Comparison of ENCODE assay signal across 9 cellular contexts in genomic region chr4:73922766-73923630, GRCh38. TPM values are rescaled to one million over a fixed set of nuclear protein-coding genes. Genes with fewer than 3 reads are reported as not detected.
DNase-seq lines count a peak whose midpoint lies in the region; ATAC-seq and TF ChIP-seq lines count a peak whose summit lies in the region.
"Had no signal": no experiment of that assay in that cellular context is flagged by ENCODE, and none has a peak within 500 bp of the region (broad histone marks: within the 10 kb centered on the region; RNA-seq: fewer than 3 reads in every experiment).

No MANE protein-coding gene starts in this region.

- H4K20me1 ChIP-seq in DND-41 (ENCODE audit: insufficient read depth, low read length) = no peaks in the 10 kb centered on the region

- no peak for DNase-seq in DND-41
- DNase-seq in LoVo (ENCODE audit: low spot score) = peak; percentile 26
- DNase-seq in uterus = no peak
- no peak for DNase-seq in stimulated activated naive CD8-positive, alpha-beta T cell treated with anti-CD3 and anti-CD28 coated beads, Interleukin-15, Interleukin-2, amounts not matched to agents 100 U/mL and 50 U/mL, for 24 hours
- DNase-seq in effector memory CD8-positive, alpha-beta T cell = no peak

- TF ChIP-seq CTCF in DND-41 (IDR thresholded peaks at IDR 0.05; ENCODE audit: borderline replicate concordance, extremely low read depth, low read length, poor library complexity, severe bottlenecking) (peak; percentile 47), brain (conservative IDR thresholded peaks at IDR 0.05) (peak; percentile 58 to 63), nephron (IDR thresholded peaks at IDR 0.05; ENCODE audit: unreplicated experiment in 3 of 3) (peak; percentile 33 to 50 (median 39)), uterus (IDR thresholded peaks at IDR 0.05) (peak in 2 of 4 experiments; percentile 6 to 22)

- H3K27me3 Mint-ChIP-seq in brain = peaks cover 10% of the 10 kb centered on the region
- H3K27me3 Mint-ChIP-seq in nephron (ENCODE audit: low read depth) = peaks cover 6% of the 10 kb centered on the region
- no peaks in the 10 kb centered on the region for H3K27me3 Mint-ChIP-seq in effector memory CD8-positive, alpha-beta T cell

- ATAC-seq in DND-41 (ENCODE audit: insufficient read depth, low read depth) = no peak
- no peak for ATAC-seq in GM19467 (IDR thresholded peaks at IDR 0.05; ENCODE audit: unreplicated experiment)
- ATAC-seq in stimulated activated naive CD8-positive, alpha-beta T cell treated with anti-CD3 and anti-CD28 coated beads, Interleukin-15, Interleukin-2, amounts not matched to agents 100 U/mL and 50 U/mL, for 24 hours = no peak
- ATAC-seq in effector memory CD8-positive, alpha-beta T cell (replicated peaks) = no peak

- no peaks in the 10 kb centered on the region for H3K4me1 Mint-ChIP-seq in brain
- no peaks in the 10 kb centered on the region for H3K4me1 Mint-ChIP-seq in nephron
- H3K4me1 Mint-ChIP-seq in effector memory CD8-positive, alpha-beta T cell (ENCODE audit: low read depth in 2 of 2) = no peaks in the 10 kb centered on the region

- no peaks in the 10 kb centered on the region for H3K79me2 ChIP-seq in DND-41 (ENCODE audit: insufficient read depth, low read length)

- H3K9me3 ChIP-seq in DND-41 (ENCODE audit: insufficient read depth, low read length, severe bottlenecking) (no peaks in the 10 kb centered on the region), uterus (no peaks in the 10 kb centered on the region)
- H3K9me3 ChIP-seq: SJSA1 had no signal

- no peak overlapping the region for H3K27ac Mint-ChIP-seq in brain
- no peak overlapping the region for H3K27ac Mint-ChIP-seq in nephron
- no peak overlapping the region for H3K27ac Mint-ChIP-seq in effector memory CD8-positive, alpha-beta T cell

- intact Hi-C loops in uterus (cut with DNase I; ENCODE audit: low total_unique reads) = no loop called here

- H3K27me3 ChIP-seq in DND-41 (ENCODE audit: insufficient read depth, low read length, poor library complexity) = no peaks in the 10 kb centered on the region
- H3K27me3 ChIP-seq in uterus = no peaks in the 10 kb centered on the region
- H3K27me3 ChIP-seq: SJSA1 had no signal

- H3K36me3 ChIP-seq in DND-41 (ENCODE audit: insufficient read depth, low read length) (no peaks in the 10 kb centered on the region), uterus (no peaks in the 10 kb centered on the region)
- H3K36me3 ChIP-seq: SJSA1 had no signal

- no peak overlapping the region for H2AFZ ChIP-seq in DND-41 (ENCODE audit: low read depth, low read length)

- H3K9ac ChIP-seq in DND-41 (ENCODE audit: low read depth, low read length) = no peak overlapping the region

- H3K4me2 ChIP-seq in DND-41 (ENCODE audit: insufficient read depth, low read length) = no peak overlapping the region

- H3K27ac ChIP-seq in DND-41 (ENCODE audit: low read length) = no peak overlapping the region
- no peak overlapping the region for H3K27ac ChIP-seq in uterus
- H3K27ac ChIP-seq: SJSA1 had no signal

- H3K4me3 ChIP-seq in DND-41 (ENCODE audit: low read depth in 1 of 2, low read length in 2 of 2) = no peak overlapping the region
- H3K4me3 ChIP-seq in uterus = no peak overlapping the region
- H3K4me3 ChIP-seq: SJSA1 had no signal

- no peak for TF ChIP-seq POLR2A in uterus (IDR thresholded peaks at IDR 0.05)

- H3K4me1 ChIP-seq in DND-41 (ENCODE audit: insufficient read depth, low read length) = no peaks in the 10 kb centered on the region
- H3K4me1 ChIP-seq in uterus = no peaks in the 10 kb centered on the region

- no peaks in the 10 kb centered on the region for H3K36me3 Mint-ChIP-seq in brain
- H3K36me3 Mint-ChIP-seq in nephron (ENCODE audit: low read depth) = no peaks in the 10 kb centered on the region
- no peaks in the 10 kb centered on the region for H3K36me3 Mint-ChIP-seq in effector memory CD8-positive, alpha-beta T cell (ENCODE audit: insufficient read depth)

- H3K4me3 Mint-ChIP-seq in brain (no peak overlapping the region), nephron (no peak overlapping the region)
- no peak overlapping the region for H3K4me3 Mint-ChIP-seq in effector memory CD8-positive, alpha-beta T cell

- peaks cover 0 to 4% (median 0%) of the 10 kb centered on the region in 5 experiments for H3K9me3 Mint-ChIP-seq in brain
- H3K9me3 Mint-ChIP-seq in nephron = no peaks in the 10 kb centered on the region
- H3K9me3 Mint-ChIP-seq in effector memory CD8-positive, alpha-beta T cell = peaks cover 0 to 1% of the 10 kb centered on the region in 2 donors

RNA-seq across cellular contexts. Expression of gene CXCL1, which starts 53.8 kb away (rescaled TPM):
- 1.4 TPM for polyA plus RNA-seq in brain (ENCODE audit: insufficient read depth, low read depth, low replicate concordance)
- 1 to 10 TPM in 2 of 4 donors, not detected in 2; 1.4 to 2.6 TPM for total RNA-seq in uterus

RNA-seq across cellular contexts. Expression of gene PF4, which starts 58.8 kb away (rescaled TPM):
- not detected for polyA plus RNA-seq in brain (ENCODE audit: insufficient read depth, low read depth, low replicate concordance)
- total RNA-seq in uterus = not detected
- total RNA-seq: SJSA1 had no signal
